1 cellular context compared by ENCODE assay signal in the genomic region with DNA sequence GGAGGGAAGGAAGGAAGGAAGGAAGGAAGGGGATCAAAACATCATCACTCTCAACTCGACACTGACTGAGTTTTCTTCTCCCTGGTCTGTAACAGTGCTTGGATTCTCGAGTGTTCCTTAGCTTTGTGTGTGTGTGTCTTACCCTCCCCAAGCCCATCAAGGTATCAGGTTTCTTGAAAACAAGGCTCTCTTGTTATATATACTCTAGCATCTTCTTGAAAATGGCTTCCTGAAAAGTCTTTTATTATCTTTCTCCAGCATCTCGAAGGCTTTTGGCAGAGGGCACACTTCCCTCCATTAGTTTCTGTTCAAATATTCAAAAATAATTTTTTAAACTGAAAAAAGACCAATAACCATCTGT.
TF ChIP-seq lines count a peak whose summit lies in the region.

No MANE protein-coding gene starts in this region.

TF ChIP-seq in IMR-90, 13 proteins besides CTCF, POLR2A, EP300 and RAD21:
- no peak for TF ChIP-seq RCOR1 (IDR thresholded peaks at IDR 0.05; ENCODE audit: insufficient replicate concordance, low read length)
TF ChIP-seq in IMR-90: peak in this region for 0.
